Comparison of ENCODE assay signal across 15 cellular contexts in the genomic region with DNA sequence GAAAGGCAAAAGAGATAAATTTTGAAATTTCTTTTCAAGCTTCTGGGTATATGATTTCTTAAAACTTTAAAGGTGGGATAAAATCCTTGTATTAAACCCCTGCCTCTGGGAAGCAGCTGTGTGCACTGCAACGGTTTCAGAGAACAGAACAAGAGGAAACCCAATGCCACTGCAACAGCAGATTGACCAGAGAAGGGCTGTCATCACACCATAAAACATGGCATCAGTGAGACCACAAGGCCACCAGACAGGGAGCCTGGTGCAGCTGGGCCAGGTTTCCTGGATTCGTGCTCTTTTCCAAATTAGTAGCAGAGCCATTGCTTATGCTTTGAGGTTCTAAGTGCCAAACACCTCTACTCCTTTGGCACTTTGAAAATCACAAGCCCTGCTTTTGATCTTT.
"Had no signal": no experiment of that assay in that cellular context is flagged by ENCODE, and none has a peak within 500 bp of the region (broad histone marks: within the 10 kb centered on the region; RNA-seq: fewer than 3 reads in every experiment).

No MANE protein-coding gene starts in this region.

- H3K9me3 ChIP-seq: colonic mucosa, left ventricle myocardium inferior had no signal

- H3K27ac ChIP-seq: colonic mucosa, left ventricle myocardium inferior, skin epidermis, WERI-Rb-1 had no signal

- H3K36me3 ChIP-seq: colonic mucosa, WERI-Rb-1 had no signal

- H3K4me1 ChIP-seq: colonic mucosa had no signal

- H3K4me3 ChIP-seq: colonic mucosa, left ventricle myocardium inferior, skin epidermis had no signal

- DNase-seq: activated CD4-positive, alpha-beta T cell treated with anti-CD3 and anti-CD28 coated beads, Interleukin-2, amount 50 U/mL, for 48 hours; activated effector memory CD4-positive, alpha-beta T cell treated with Interleukin-2 at 50 U/mL for 16 hours; activated T-cell treated with anti-CD3 and anti-CD28 coated beads, Interleukin-2, amount 50 U/mL, for 4 hours; central memory CD4-positive, alpha-beta T cell; colonic mucosa; hypothalamus; kidney; left ventricle myocardium inferior; natural killer cell; nucleus accumbens; stimulated activated CD4-positive, alpha-beta T cell treated with anti-CD3 and anti-CD28 coated beads, Interleukin-4, amount 100 ng/mL, for 24 hours; stimulated activated naive CD4-positive, alpha-beta T cell; substantia nigra; WERI-Rb-1 had no signal

- H3K27me3 ChIP-seq: colonic mucosa had no signal
